In genomic region chr2:226190479-226191252, GRCh38 we compare ENCODE assay signal across 25 cellular contexts.
DNase-seq lines count a peak whose midpoint lies in the region; ATAC-seq and TF ChIP-seq lines count a peak whose summit lies in the region.
"Had no signal": no experiment of that assay in that cellular context is flagged by ENCODE, and none has a peak within 500 bp of the region (broad histone marks: within the 10 kb centered on the region; RNA-seq: fewer than 3 reads in every experiment).

No MANE protein-coding gene starts in this region.

- H3K9me3 ChIP-seq in breast epithelium, result no peaks in the 10 kb centered on the region
- H3K9me3 ChIP-seq in subcutaneous abdominal adipose tissue (ENCODE audit: control insufficient read depth in 5 of 5, low read length in 5 of 5), result no peaks in the 10 kb centered on the region
- no peaks in the 10 kb centered on the region for H3K9me3 ChIP-seq in CD4-positive, alpha-beta memory T cell (ENCODE audit: control insufficient read depth in 1 of 2, low read length in 2 of 2)
- H3K9me3 ChIP-seq in mucosa of descending colon, result no peaks in the 10 kb centered on the region
- H3K9me3 ChIP-seq: BLaER1, pancreas had no signal

- no peaks in the 10 kb centered on the region for H3K27me3 Mint-ChIP-seq in MCF 10A (ENCODE audit: insufficient read depth, unreplicated experiment)
- H3K27me3 Mint-ChIP-seq in CD4-positive, alpha-beta memory T cell, result peaks cover 0 to 3% of the 10 kb centered on the region in 2 donors
- H3K27me3 Mint-ChIP-seq: activated CD4-positive, alpha-beta memory T cell treated with anti-CD3 and anti-CD28 coated beads, Interleukin-2, amount 10 ng/mL, durations not matched to agents 7 days and 5 days; natural killer cell treated with Interleukin-12 subunit alpha and Interleukin-12 subunit beta and Interleukin-15 and Interleukin-18, amount 100 ng/mL, for 72 hours had no signal

- ATAC-seq in HG03039 (IDR thresholded peaks at IDR 0.05; ENCODE audit: unreplicated experiment) (no peak), mucosa of descending colon (no peak)
- ATAC-seq: activated naive CD8-positive, alpha-beta T cell treated with anti-CD3 and anti-CD28 coated beads, Interleukin-2, amount 50 U/mL, for 24 hours; GM23338; left colon; natural killer cell treated with Interleukin-12 subunit alpha and Interleukin-12 subunit beta and Interleukin-15 and Interleukin-18, amount 100 ng/mL, for 72 hours; pancreas; sciatic nerve had no signal

- DNase-seq in MCF 10A (ENCODE audit: unreplicated experiment) (peak; percentile 13), breast epithelium (ENCODE audit: low spot score in 2 of 2) (no peak), NCI-H69 (lab: John Stamatoyannopoulos, UW) (peak; percentile 61), epithelial cell of esophagus (ENCODE audit: low read depth) (peak; percentile 19), mucosa of descending colon (no peak)
- DNase-seq in CD4-positive, alpha-beta memory T cell, result no peak
- DNase-seq: ACHN; activated CD4-positive, alpha-beta memory T cell treated with anti-CD3 and anti-CD28 coated beads, Interleukin-2, amount 10 ng/mL, durations not matched to agents 7 days and 5 days; activated CD4-positive, CD25-positive, alpha-beta regulatory T cell; activated gamma-delta T cell; activated naive CD8-positive, alpha-beta T cell treated with anti-CD3 and anti-CD28 coated beads, Interleukin-2, amount 50 U/mL, for 24 hours; activated T-cell treated with anti-CD3 and anti-CD28 coated beads for 4 hours; cortex of kidney; left colon; NCI-H1105 treated with DMSO at 0.1 percent for 48 hours; NK-92 treated with Interleukin-12 subunit alpha and Interleukin-12 subunit beta, amount 100 ng/mL, for 24 hours; pancreas; substantia nigra; T1000 had no signal

- no peak overlapping the region for H3K27ac Mint-ChIP-seq in MCF 10A (ENCODE audit: low read depth, unreplicated experiment)
- H3K27ac Mint-ChIP-seq in CD4-positive, alpha-beta memory T cell, result no peak overlapping the region
- H3K27ac Mint-ChIP-seq: activated CD4-positive, alpha-beta memory T cell treated with anti-CD3 and anti-CD28 coated beads, Interleukin-2, amount 10 ng/mL, durations not matched to agents 7 days and 5 days; activated naive CD8-positive, alpha-beta T cell treated with anti-CD3 and anti-CD28 coated beads, Interleukin-2, amount 50 U/mL, for 24 hours; GM23338; natural killer cell treated with Interleukin-12 subunit alpha and Interleukin-12 subunit beta and Interleukin-15 and Interleukin-18, amount 100 ng/mL, for 72 hours had no signal

- H3K36me3 Mint-ChIP-seq in MCF 10A (ENCODE audit: insufficient read depth, unreplicated experiment), result no peaks in the 10 kb centered on the region
- no peaks in the 10 kb centered on the region for H3K36me3 Mint-ChIP-seq in CD4-positive, alpha-beta memory T cell
- H3K36me3 Mint-ChIP-seq: natural killer cell treated with Interleukin-12 subunit alpha and Interleukin-12 subunit beta and Interleukin-15 and Interleukin-18, amount 100 ng/mL, for 72 hours had no signal

- H3K9ac ChIP-seq in subcutaneous abdominal adipose tissue (ENCODE audit: low read length in 5 of 5), result no peak overlapping the region
- H3K9ac ChIP-seq: BLaER1 had no signal

- peaks cover 6% of the 10 kb centered on the region for H3K9me3 Mint-ChIP-seq in MCF 10A (ENCODE audit: unreplicated experiment)
- H3K9me3 Mint-ChIP-seq in CD4-positive, alpha-beta memory T cell, result no peaks in the 10 kb centered on the region
- H3K9me3 Mint-ChIP-seq: activated CD4-positive, alpha-beta memory T cell treated with anti-CD3 and anti-CD28 coated beads, Interleukin-2, amount 10 ng/mL, durations not matched to agents 7 days and 5 days; activated naive CD8-positive, alpha-beta T cell treated with anti-CD3 and anti-CD28 coated beads, Interleukin-2, amount 50 U/mL, for 24 hours; GM23338 had no signal

- no peak for TF ChIP-seq POLR2A in breast epithelium (IDR thresholded peaks at IDR 0.05)

- TF ChIP-seq CTCF in MCF 10A (IDR thresholded peaks at IDR 0.05; ENCODE audit: unreplicated experiment) (no peak), breast epithelium (IDR thresholded peaks at IDR 0.05) (no peak), epithelial cell of esophagus (IDR thresholded peaks at IDR 0.05; ENCODE audit: insufficient read depth, low read depth, low read length, missing control alignments) (no peak), mucosa of descending colon (IDR thresholded peaks at IDR 0.05) (no peak)

- POLR2A ChIA-PET in MCF 10A (lab: Yijun Ruan, JAX), result no interaction called here
- POLR2A ChIA-PET in CD4-positive, alpha-beta memory T cell (lab: Charles Lee; ENCODE audit: partially characterized antibody), result no interaction called here

- no peaks in the 10 kb centered on the region for H3K27me3 ChIP-seq in breast epithelium
- no peaks in the 10 kb centered on the region for H3K27me3 ChIP-seq in subcutaneous abdominal adipose tissue (ENCODE audit: control insufficient read depth in 5 of 5, insufficient read depth in 4 of 5, low read length in 5 of 5)
- no peaks in the 10 kb centered on the region for H3K27me3 ChIP-seq in CD4-positive, alpha-beta memory T cell (ENCODE audit: insufficient read depth, low read length)
- H3K27me3 ChIP-seq: BLaER1, pancreas had no signal

- no peaks in the 10 kb centered on the region for H3K36me3 ChIP-seq in breast epithelium
- no peaks in the 10 kb centered on the region for H3K36me3 ChIP-seq in subcutaneous abdominal adipose tissue (ENCODE audit: control insufficient read depth in 5 of 5, insufficient read depth in 5 of 5, low read length in 5 of 5)
- H3K36me3 ChIP-seq in CD4-positive, alpha-beta memory T cell (ENCODE audit: insufficient read depth, low read length), result no peaks in the 10 kb centered on the region
- H3K36me3 ChIP-seq in mucosa of descending colon (ENCODE audit: low read depth), result no peaks in the 10 kb centered on the region
- H3K36me3 ChIP-seq: BLaER1, pancreas had no signal

- H3K4me3 ChIP-seq in breast epithelium (no peak overlapping the region), epithelial cell of esophagus (ENCODE audit: low read length) (no peak overlapping the region), subcutaneous abdominal adipose tissue (ENCODE audit: low read depth in 1 of 5, low read length in 5 of 5) (no peak overlapping the region), mucosa of descending colon (no peak overlapping the region)
- no peak overlapping the region for H3K4me3 ChIP-seq in CD4-positive, alpha-beta memory T cell (ENCODE audit: low read length in 2 of 2)
- H3K4me3 ChIP-seq: BLaER1, GM23338, pancreas had no signal

- CTCF ChIA-PET in MCF 10A (lab: Yijun Ruan, JAX), result interaction anchor here (0.6 kb wide), 1 partner anchor 263 kb away, joined by 3 read pairs; no protein-coding TSS in a partner anchor
- CTCF ChIA-PET in CD4-positive, alpha-beta memory T cell (lab: Charles Lee; ENCODE audit: partially characterized antibody), result no interaction called here

- H3K4me3 Mint-ChIP-seq in MCF 10A (ENCODE audit: unreplicated experiment), result no peak overlapping the region
- H3K4me3 Mint-ChIP-seq in CD4-positive, alpha-beta memory T cell, result no peak overlapping the region
- H3K4me3 Mint-ChIP-seq: activated CD4-positive, alpha-beta memory T cell treated with anti-CD3 and anti-CD28 coated beads, Interleukin-2, amount 10 ng/mL, durations not matched to agents 7 days and 5 days; activated naive CD8-positive, alpha-beta T cell treated with anti-CD3 and anti-CD28 coated beads, Interleukin-2, amount 50 U/mL, for 24 hours; GM23338; natural killer cell treated with Interleukin-12 subunit alpha and Interleukin-12 subunit beta and Interleukin-15 and Interleukin-18, amount 100 ng/mL, for 72 hours had no signal

- BruUV-seq in MCF 10A (replicated peaks; lab: Mats Ljungman, UMichigan), result no TSS peak

- peak overlapping the region in 1 of 2 donors; percentile 10 for H3K27ac ChIP-seq in breast epithelium
- H3K27ac ChIP-seq in subcutaneous abdominal adipose tissue (ENCODE audit: low read depth, low read length), result peak overlapping the region; percentile 73
- no peak overlapping the region for H3K27ac ChIP-seq in CD4-positive, alpha-beta memory T cell (ENCODE audit: low read depth, low read length)
- H3K27ac ChIP-seq: BLaER1, pancreas had no signal

- no peaks in the 10 kb centered on the region for H3K4me1 ChIP-seq in breast epithelium
- H3K4me1 ChIP-seq in subcutaneous abdominal adipose tissue (ENCODE audit: control insufficient read depth in 5 of 5, insufficient read depth in 5 of 5, low read length in 5 of 5), result peaks cover 0 to 37% (median 19%) of the 10 kb centered on the region in 5 donors
- no peaks in the 10 kb centered on the region for H3K4me1 ChIP-seq in CD4-positive, alpha-beta memory T cell (ENCODE audit: insufficient read depth, low read length)
- H3K4me1 ChIP-seq in mucosa of descending colon (ENCODE audit: low read depth), result no peaks in the 10 kb centered on the region
- H3K4me1 ChIP-seq: BLaER1, pancreas had no signal

- peaks cover 15% of the 10 kb centered on the region for H3K4me1 Mint-ChIP-seq in MCF 10A (ENCODE audit: insufficient read depth, unreplicated experiment)
- no peaks in the 10 kb centered on the region for H3K4me1 Mint-ChIP-seq in CD4-positive, alpha-beta memory T cell
- H3K4me1 Mint-ChIP-seq: activated CD4-positive, alpha-beta memory T cell treated with anti-CD3 and anti-CD28 coated beads, Interleukin-2, amount 10 ng/mL, durations not matched to agents 7 days and 5 days; activated naive CD8-positive, alpha-beta T cell treated with anti-CD3 and anti-CD28 coated beads, Interleukin-2, amount 50 U/mL, for 24 hours had no signal

- intact Hi-C loops in MCF 10A (cut with micrococcal nuclease) (no loop called here), breast epithelium (cut with DNase I; ENCODE audit: low total_unique reads) (no loop called here), mucosa of descending colon (cut with DNase I, micrococcal nuclease) (no loop called here)
- intact Hi-C loops in CD4-positive, alpha-beta memory T cell (cut with micrococcal nuclease), result no loop called here

Comparison
In these comparisons a context has a peak if more than half of its experiments do, and no peak if none do; other contexts are left out.
1. DNase-seq: peak in MCF 10A (single experiment), NCI-H69 (single experiment) and epithelial cell of esophagus (single experiment); none in breast epithelium (0 of 2), CD4-positive, alpha-beta memory T cell (0 of 5) and mucosa of descending colon (0 of 3).